ENCODE assay signal across 23 cellular contexts in the genomic region with DNA sequence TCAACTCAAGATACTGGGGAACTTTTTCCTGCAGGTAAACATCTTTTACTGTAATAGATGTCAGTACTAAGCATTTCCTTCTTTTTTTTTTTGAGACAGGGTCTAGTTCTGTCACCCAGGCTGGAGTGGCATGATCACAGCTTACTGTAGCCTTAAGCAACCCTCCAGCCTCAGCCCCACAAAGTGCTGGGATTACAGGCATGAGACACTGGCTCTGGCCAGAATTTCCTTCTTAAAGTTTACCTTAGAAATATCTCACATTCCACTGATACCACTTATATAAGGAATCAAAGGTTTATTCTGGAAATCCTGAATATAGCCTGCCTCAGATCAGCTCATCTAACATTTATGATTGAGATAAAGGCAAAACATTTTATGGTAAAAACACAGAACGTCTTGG.
"Had no signal": no experiment of that assay in that cellular context is flagged by ENCODE, and none has a peak within 500 bp of the region (broad histone marks: within the 10 kb centered on the region; RNA-seq: fewer than 3 reads in every experiment).

No MANE protein-coding gene starts in this region.

- H3K4me3 ChIP-seq: gastroesophageal sphincter, skin epidermis, thyroid gland had no signal

- H3K4me1 ChIP-seq: parathyroid adenoma, thyroid gland had no signal

- H3K9me3 ChIP-seq: gastroesophageal sphincter, thyroid gland had no signal

- H3K9ac ChIP-seq: parathyroid adenoma had no signal

- H3K27me3 Mint-ChIP-seq: activated B cell treated with CpG ODN at 0.5 μM for 24 hours; activated CD4-positive, alpha-beta memory T cell treated with anti-CD3 and anti-CD28 coated beads, Interleukin-2, amount 10 ng/mL, durations not matched to agents 7 days and 5 days; stimulated activated naive CD8-positive, alpha-beta T cell treated with anti-CD3 and anti-CD28 coated beads, Interleukin-15, Interleukin-2, amounts not matched to agents 100 ng/mL and 50 ng/mL, for 24 hours had no signal

- H3K27me3 ChIP-seq: brain microvascular endothelial cell, gastroesophageal sphincter, thyroid gland had no signal

- H3K27ac Mint-ChIP-seq: activated B cell treated with CpG ODN at 0.5 μM for 24 hours; activated CD4-positive, alpha-beta memory T cell treated with anti-CD3 and anti-CD28 coated beads, Interleukin-2, amount 10 ng/mL, durations not matched to agents 7 days and 5 days; activated naive CD4-positive, alpha-beta T cell treated with anti-CD3 and anti-CD28 coated beads for 36 hours; activated naive CD8-positive, alpha-beta T cell treated with anti-CD3 and anti-CD28 coated beads, Interleukin-2, amount 10 ng/mL, durations not matched to agents 7 days and 5 days; activated T-cell treated with anti-CD3 and anti-CD28 coated beads, Interleukin-2, amount 50 U/mL, for 72 hours; nephron; stimulated activated naive CD8-positive, alpha-beta T cell treated with anti-CD3 and anti-CD28 coated beads, Interleukin-15, Interleukin-2, amounts not matched to agents 100 ng/mL and 50 ng/mL, for 24 hours; T-helper 17 cell had no signal

- H3K79me2 ChIP-seq: parathyroid adenoma had no signal

- H3K9me3 Mint-ChIP-seq: activated B cell treated with CpG ODN at 0.5 μM for 24 hours; activated CD4-positive, alpha-beta memory T cell treated with anti-CD3 and anti-CD28 coated beads, Interleukin-2, amount 10 ng/mL, durations not matched to agents 7 days and 5 days; activated naive CD4-positive, alpha-beta T cell treated with anti-CD3 and anti-CD28 coated beads for 36 hours; activated naive CD8-positive, alpha-beta T cell treated with anti-CD3 and anti-CD28 coated beads, Interleukin-2, amount 10 ng/mL, durations not matched to agents 7 days and 5 days; activated T-cell treated with anti-CD3 and anti-CD28 coated beads, Interleukin-2, amount 50 U/mL, for 72 hours; nephron; stimulated activated naive CD8-positive, alpha-beta T cell treated with anti-CD3 and anti-CD28 coated beads, Interleukin-15, Interleukin-2, amounts not matched to agents 100 ng/mL and 50 ng/mL, for 24 hours had no signal

- H3K36me3 ChIP-seq: brain microvascular endothelial cell had no signal

- ATAC-seq: activated T-cell treated with anti-CD3 and anti-CD28 coated beads, Interleukin-2, amount 50 U/mL, for 72 hours; esophagus mucosa; gastroesophageal sphincter; right cardiac atrium; T-helper 17 cell had no signal

- H2AFZ ChIP-seq: parathyroid adenoma had no signal

- H3K4me3 Mint-ChIP-seq: activated B cell treated with CpG ODN at 0.5 μM for 24 hours; activated CD4-positive, alpha-beta memory T cell treated with anti-CD3 and anti-CD28 coated beads, Interleukin-2, amount 10 ng/mL, durations not matched to agents 7 days and 5 days; activated naive CD4-positive, alpha-beta T cell treated with anti-CD3 and anti-CD28 coated beads for 36 hours; activated naive CD8-positive, alpha-beta T cell treated with anti-CD3 and anti-CD28 coated beads, Interleukin-2, amount 10 ng/mL, durations not matched to agents 7 days and 5 days; activated T-cell treated with anti-CD3 and anti-CD28 coated beads, Interleukin-2, amount 50 U/mL, for 72 hours; nephron; stimulated activated naive CD8-positive, alpha-beta T cell treated with anti-CD3 and anti-CD28 coated beads, Interleukin-15, Interleukin-2, amounts not matched to agents 100 ng/mL and 50 ng/mL, for 24 hours; T-helper 17 cell had no signal

- H3K27ac ChIP-seq: brain microvascular endothelial cell, parathyroid adenoma, skin epidermis, thyroid gland had no signal

- DNase-seq: activated B cell treated with CpG ODN at 0.5 μM for 24 hours; activated CD4-positive, alpha-beta memory T cell treated with anti-CD3 and anti-CD28 coated beads, Interleukin-2, amount 10 ng/mL, durations not matched to agents 7 days and 5 days; activated CD4-positive, alpha-beta T cell treated with anti-CD3 and anti-CD28 coated beads for 4 hours; activated effector memory CD4-positive, alpha-beta T cell treated with Interleukin-2 at 50 U/mL for 16 hours; activated naive CD4-positive, alpha-beta T cell treated with anti-CD3 and anti-CD28 coated beads for 36 hours; activated naive CD8-positive, alpha-beta T cell treated with anti-CD3 and anti-CD28 coated beads, Interleukin-2, amount 10 ng/mL, durations not matched to agents 7 days and 5 days; activated T-cell treated with anti-CD3 and anti-CD28 coated beads, Interleukin-2, amount 50 U/mL, for 72 hours; brain microvascular endothelial cell; caudate nucleus; effector memory CD4-positive, alpha-beta T cell; head of caudate nucleus; hypothalamus; right cardiac atrium; stimulated activated CD4-positive, alpha-beta T cell treated with anti-CD3 and anti-CD28 coated beads, Interleukin-1b, Interleukin-23, amount 100 ng/mL, for 48 hours; substantia nigra; T-helper 17 cell; thyroid gland had no signal

- H3K4me1 Mint-ChIP-seq: nephron had no signal
